Comparison of ENCODE assay signal across 1 cellular context in genomic region chr11:32090774-32091370, GRCh38.
A peak's percentile ranks its signal among the peaks of the same experiment; 100 is the strongest.
TF ChIP-seq lines count a peak whose summit lies in the region.

Gene RCN1 (plus strand): TSS chr11:32091074. CDS start chr11:32091197, 123 bp downstream.

TF ChIP-seq in HepG2, 621 proteins besides CTCF, POLR2A, EP300 and RAD21 (continued from another document and continues in another):
- TF ChIP-seq PAXIP1 (CRISPR knock-in tag; conservative IDR thresholded peaks at IDR 0.05) (no peak), CC2D1A (CRISPR knock-in tag; IDR thresholded peaks at IDR 0.05) (no peak), ZNF138 (CRISPR knock-in tag; IDR thresholded peaks at IDR 0.05; ENCODE audit: low read depth) (peak; percentile 34; the same call in 1 of the 2 replicates), ZNF749 (CRISPR knock-in tag; IDR thresholded peaks at IDR 0.05; ENCODE audit: borderline replicate concordance) (0 out of 2 replicates have a peak, but pooled peaks have one; percentile 29), ZNF589 (CRISPR knock-in tag; conservative IDR thresholded peaks at IDR 0.05) (0 out of 2 replicates have a peak, but pooled peaks have one; percentile 5), MIER3 (CRISPR knock-in tag; IDR thresholded peaks at IDR 0.05; ENCODE audit: borderline replicate concordance) (no peak), ZNF253 (CRISPR knock-in tag; IDR thresholded peaks at IDR 0.05; ENCODE audit: borderline replicate concordance) (peak; percentile 28; the same call in 1 of the 2 replicates), SALL2 (CRISPR knock-in tag; IDR thresholded peaks at IDR 0.05) (0 out of 2 replicates have a peak, but pooled peaks have one; percentile 72), KDM2A (CRISPR knock-in tag; IDR thresholded peaks at IDR 0.05; ENCODE audit: borderline replicate concordance, low read depth) (0 out of 2 replicates have a peak, but pooled peaks have one; percentile 42), ZNF878 (CRISPR knock-in tag; IDR thresholded peaks at IDR 0.05) (no peak), ZNF713 (CRISPR knock-in tag; IDR thresholded peaks at IDR 0.05) (no peak), THAP11 (CRISPR knock-in tag; IDR thresholded peaks at IDR 0.05) (0 out of 2 replicates have a peak, but pooled peaks have one; percentile 13), ZNF772 (CRISPR knock-in tag; IDR thresholded peaks at IDR 0.05) (0 out of 2 replicates have a peak, but pooled peaks have one; percentile 15), ZFYVE20 (CRISPR knock-in tag; IDR thresholded peaks at IDR 0.05; ENCODE audit: borderline replicate concordance, low read depth) (0 out of 2 replicates have a peak, but pooled peaks have one; percentile 34), MTA1 (CRISPR knock-in tag; IDR thresholded peaks at IDR 0.05; ENCODE audit: borderline replicate concordance) (peak; percentile 44; the same call in 1 of the 2 replicates), ZNF3 (CRISPR knock-in tag; IDR thresholded peaks at IDR 0.05) (no peak), ZNF563 (CRISPR knock-in tag; IDR thresholded peaks at IDR 0.05) (peak; percentile 51; the same call in 1 of the 2 replicates), GPN1 (CRISPR knock-in tag; IDR thresholded peaks at IDR 0.05; ENCODE audit: borderline replicate concordance) (no peak), ZNF451 (CRISPR knock-in tag; IDR thresholded peaks at IDR 0.05) (0 out of 2 replicates have a peak, but pooled peaks have one; percentile 23), RBFOX2 (IDR thresholded peaks at IDR 0.05; ENCODE audit: low read depth, low read length) (peak; percentile 89), PHF8 (CRISPR knock-in tag; IDR thresholded peaks at IDR 0.05) (peak; percentile 75), MXI1 (IDR thresholded peaks at IDR 0.05; ENCODE audit: borderline replicate concordance, low read depth, low read length) (no peak), ARNT2 (CRISPR knock-in tag; IDR thresholded peaks at IDR 0.05; ENCODE audit: low read depth) (peak; percentile 67; the same call in 1 of the 2 replicates), ZSCAN9 (CRISPR knock-in tag; IDR thresholded peaks at IDR 0.05; ENCODE audit: borderline replicate concordance) (no peak), ARID4A (CRISPR knock-in tag; IDR thresholded peaks at IDR 0.05; ENCODE audit: borderline replicate concordance) (peak; percentile 20; the same call in 1 of the 2 replicates), ZNF770 (CRISPR knock-in tag; IDR thresholded peaks at IDR 0.05) (peak; percentile 16; the same call in 1 of the 2 replicates), MAZ (IDR thresholded peaks at IDR 0.05; ENCODE audit: borderline replicate concordance, low read depth, low read length) (no peak), MAZ (CRISPR knock-in tag; IDR thresholded peaks at IDR 0.05; ENCODE audit: low read depth) (peak; percentile 17; the same call in 1 of the 2 replicates), ZNF576 (CRISPR knock-in tag; IDR thresholded peaks at IDR 0.05) (no peak), ZNF782 (CRISPR knock-in tag; IDR thresholded peaks at IDR 0.05; ENCODE audit: borderline replicate concordance) (no peak), ZFP82 (CRISPR knock-in tag; IDR thresholded peaks at IDR 0.05; ENCODE audit: borderline replicate concordance) (peak; percentile 23; the same call in 1 of the 2 replicates), KDM4B (CRISPR knock-in tag; IDR thresholded peaks at IDR 0.05) (no peak), TCF12 (IDR thresholded peaks at IDR 0.05) (no peak), TCF12 (CRISPR knock-in tag; IDR thresholded peaks at IDR 0.05) (0 out of 2 replicates have a peak, but pooled peaks have one; percentile 50), PAX8 (CRISPR knock-in tag; IDR thresholded peaks at IDR 0.05; ENCODE audit: borderline replicate concordance) (peak; percentile 22; the same call in 1 of the 2 replicates), ZNF430 (CRISPR knock-in tag; IDR thresholded peaks at IDR 0.05) (0 out of 2 replicates have a peak, but pooled peaks have one; percentile 30)
- TF ChIP-seq, protein P1, sequence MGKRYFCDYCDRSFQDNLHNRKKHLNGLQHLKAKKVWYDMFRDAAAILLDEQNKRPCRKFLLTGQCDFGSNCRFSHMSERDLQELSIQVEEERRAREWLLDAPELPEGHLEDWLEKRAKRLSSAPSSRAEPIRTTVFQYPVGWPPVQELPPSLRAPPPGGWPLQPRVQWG (CRISPR knock-in tag; IDR thresholded peaks at IDR 0.05; ENCODE audit: borderline replicate concordance, low read depth): no peak
- TF ChIP-seq, protein P2, sequence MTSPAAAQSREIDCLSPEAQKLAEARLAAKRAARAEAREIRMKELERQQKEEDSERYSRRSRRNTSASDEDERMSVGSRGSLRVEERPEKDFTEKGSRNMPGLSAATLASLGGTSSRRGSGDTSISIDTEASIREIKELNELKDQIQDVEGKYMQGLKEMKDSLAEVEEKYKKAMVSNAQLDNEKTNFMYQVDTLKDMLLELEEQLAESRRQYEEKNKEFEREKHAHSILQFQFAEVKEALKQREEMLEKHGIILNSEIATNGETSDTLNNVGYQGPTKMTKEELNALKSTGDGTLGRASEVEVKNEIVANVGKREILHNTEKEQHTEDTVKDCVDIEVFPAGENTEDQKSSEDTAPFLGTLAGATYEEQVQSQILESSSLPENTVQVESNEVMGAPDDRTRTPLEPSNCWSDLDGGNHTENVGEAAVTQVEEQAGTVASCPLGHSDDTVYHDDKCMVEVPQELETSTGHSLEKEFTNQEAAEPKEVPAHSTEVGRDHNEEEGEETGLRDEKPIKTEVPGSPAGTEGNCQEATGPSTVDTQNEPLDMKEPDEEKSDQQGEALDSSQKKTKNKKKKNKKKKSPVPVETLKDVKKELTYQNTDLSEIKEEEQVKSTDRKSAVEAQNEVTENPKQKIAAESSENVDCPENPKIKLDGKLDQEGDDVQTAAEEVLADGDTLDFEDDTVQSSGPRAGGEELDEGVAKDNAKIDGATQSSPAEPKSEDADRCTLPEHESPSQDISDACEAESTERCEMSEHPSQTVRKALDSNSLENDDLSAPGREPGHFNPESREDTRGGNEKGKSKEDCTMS (CRISPR knock-in tag; conservative IDR thresholded peaks at IDR 0.05): no peak
- TF ChIP-seq, protein P3, sequence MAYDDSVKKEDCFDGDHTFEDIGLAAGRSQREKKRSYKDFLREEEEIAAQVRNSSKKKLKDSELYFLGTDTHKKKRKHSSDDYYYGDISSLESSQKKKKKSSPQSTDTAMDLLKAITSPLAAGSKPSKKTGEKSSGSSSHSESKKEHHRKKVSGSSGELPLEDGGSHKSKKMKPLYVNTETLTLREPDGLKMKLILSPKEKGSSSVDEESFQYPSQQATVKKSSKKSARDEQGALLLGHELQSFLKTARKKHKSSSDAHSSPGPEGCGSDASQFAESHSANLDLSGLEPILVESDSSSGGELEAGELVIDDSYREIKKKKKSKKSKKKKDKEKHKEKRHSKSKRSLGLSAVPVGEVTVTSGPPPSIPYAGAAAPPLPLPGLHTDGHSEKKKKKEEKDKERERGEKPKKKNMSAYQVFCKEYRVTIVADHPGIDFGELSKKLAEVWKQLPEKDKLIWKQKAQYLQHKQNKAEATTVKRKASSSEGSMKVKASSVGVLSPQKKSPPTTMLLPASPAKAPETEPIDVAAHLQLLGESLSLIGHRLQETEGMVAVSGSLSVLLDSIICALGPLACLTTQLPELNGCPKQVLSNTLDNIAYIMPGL (CRISPR knock-in tag; IDR thresholded peaks at IDR 0.05; ENCODE audit: borderline replicate concordance in 1 of 2, low read depth in 1 of 2): peak in 1 of 2 experiments; percentile 68; a peak in 1 of 4 replicates
- TF ChIP-seq, protein P4, sequence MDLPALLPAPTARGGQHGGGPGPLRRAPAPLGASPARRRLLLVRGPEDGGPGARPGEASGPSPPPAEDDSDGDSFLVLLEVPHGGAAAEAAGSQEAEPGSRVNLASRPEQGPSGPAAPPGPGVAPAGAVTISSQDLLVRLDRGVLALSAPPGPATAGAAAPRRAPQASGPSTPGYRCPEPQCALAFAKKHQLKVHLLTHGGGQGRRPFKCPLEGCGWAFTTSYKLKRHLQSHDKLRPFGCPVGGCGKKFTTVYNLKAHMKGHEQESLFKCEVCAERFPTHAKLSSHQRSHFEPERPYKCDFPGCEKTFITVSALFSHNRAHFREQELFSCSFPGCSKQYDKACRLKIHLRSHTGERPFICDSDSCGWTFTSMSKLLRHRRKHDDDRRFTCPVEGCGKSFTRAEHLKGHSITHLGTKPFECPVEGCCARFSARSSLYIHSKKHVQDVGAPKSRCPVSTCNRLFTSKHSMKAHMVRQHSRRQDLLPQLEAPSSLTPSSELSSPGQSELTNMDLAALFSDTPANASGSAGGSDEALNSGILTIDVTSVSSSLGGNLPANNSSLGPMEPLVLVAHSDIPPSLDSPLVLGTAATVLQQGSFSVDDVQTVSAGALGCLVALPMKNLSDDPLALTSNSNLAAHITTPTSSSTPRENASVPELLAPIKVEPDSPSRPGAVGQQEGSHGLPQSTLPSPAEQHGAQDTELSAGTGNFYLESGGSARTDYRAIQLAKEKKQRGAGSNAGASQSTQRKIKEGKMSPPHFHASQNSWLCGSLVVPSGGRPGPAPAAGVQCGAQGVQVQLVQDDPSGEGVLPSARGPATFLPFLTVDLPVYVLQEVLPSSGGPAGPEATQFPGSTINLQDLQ (CRISPR knock-in tag; IDR thresholded peaks at IDR 0.05): 0 out of 2 replicates have a peak, but pooled peaks have one; percentile 11
- TF ChIP-seq, protein P5, sequence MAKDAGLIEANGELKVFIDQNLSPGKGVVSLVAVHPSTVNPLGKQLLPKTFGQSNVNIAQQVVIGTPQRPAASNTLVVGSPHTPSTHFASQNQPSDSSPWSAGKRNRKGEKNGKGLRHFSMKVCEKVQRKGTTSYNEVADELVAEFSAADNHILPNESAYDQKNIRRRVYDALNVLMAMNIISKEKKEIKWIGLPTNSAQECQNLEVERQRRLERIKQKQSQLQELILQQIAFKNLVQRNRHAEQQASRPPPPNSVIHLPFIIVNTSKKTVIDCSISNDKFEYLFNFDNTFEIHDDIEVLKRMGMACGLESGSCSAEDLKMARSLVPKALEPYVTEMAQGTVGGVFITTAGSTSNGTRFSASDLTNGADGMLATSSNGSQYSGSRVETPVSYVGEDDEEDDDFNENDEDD (CRISPR knock-in tag; IDR thresholded peaks at IDR 0.05; ENCODE audit: borderline replicate concordance): 0 out of 2 replicates have a peak, but pooled peaks have one; percentile 15
